30 cellular contexts compared by ENCODE assay signal in the genomic region with DNA sequence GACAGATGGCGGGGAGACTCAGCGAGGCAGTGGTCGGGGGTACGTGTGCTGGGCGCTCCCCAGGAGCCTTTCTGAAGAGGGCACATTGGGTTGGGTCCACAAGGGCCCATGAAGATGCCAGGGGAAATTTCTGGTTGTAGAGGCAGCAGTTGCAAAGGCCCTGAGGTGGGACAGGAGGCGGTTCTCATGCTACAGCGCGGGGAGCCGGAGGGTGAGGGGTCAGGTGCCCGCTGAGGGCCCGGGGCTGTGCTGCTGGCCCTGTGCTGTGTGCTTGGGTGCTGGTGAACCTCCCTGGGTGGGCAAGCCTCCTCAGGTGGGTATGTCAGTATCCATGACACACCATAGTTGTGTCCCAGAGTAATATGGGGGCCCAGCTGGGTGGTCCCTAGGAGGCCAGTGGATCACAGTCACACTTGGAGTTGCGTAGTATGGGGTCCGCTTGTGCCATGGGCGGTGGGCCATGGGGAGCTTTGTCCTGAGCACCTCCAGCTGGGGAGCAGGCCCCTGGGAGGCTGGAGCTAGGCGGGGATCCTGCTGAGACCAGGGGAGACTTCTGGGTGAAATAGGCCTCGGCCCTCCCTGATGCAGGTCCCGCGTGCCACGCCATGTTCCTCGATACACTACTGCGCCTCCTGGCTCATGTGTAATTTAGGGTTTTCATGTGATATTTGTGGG.
"Had no signal": no experiment of that assay in that cellular context is flagged by ENCODE, and none has a peak within 500 bp of the region (broad histone marks: within the 10 kb centered on the region; RNA-seq: fewer than 3 reads in every experiment).

No MANE protein-coding gene starts in this region.

- H3K36me3 ChIP-seq: uterus had no signal

- H3K9me3 ChIP-seq: gastrocnemius medialis, heart left ventricle, prostate gland, right atrium auricular region, suprapubic skin, transverse colon, upper lobe of right lung, uterus had no signal

- H3K79me2 ChIP-seq: hepatocyte, parathyroid adenoma had no signal

- H3K4me3 Mint-ChIP-seq: naive thymus-derived CD4-positive, alpha-beta T cell; nephron progenitor cell; stimulated activated naive CD8-positive, alpha-beta T cell treated with anti-CD3 and anti-CD28 coated beads, Interleukin-15, amount 100 ng/mL, for 72 hours had no signal

- H3K27ac ChIP-seq: epithelial cell of prostate, gastrocnemius medialis, heart left ventricle, hepatocyte, parathyroid adenoma, prostate gland, right atrium auricular region, suprapubic skin, upper lobe of right lung, uterus had no signal

- H3K9ac ChIP-seq: parathyroid adenoma had no signal

- ATAC-seq: esophagus mucosa; gastrocnemius medialis; heart left ventricle; left lobe of liver; naive thymus-derived CD4-positive, alpha-beta T cell; upper lobe of right lung had no signal

- H3K9me3 Mint-ChIP-seq: naive thymus-derived CD4-positive, alpha-beta T cell; nephron progenitor cell; stimulated activated naive CD8-positive, alpha-beta T cell treated with anti-CD3 and anti-CD28 coated beads, Interleukin-15, amount 100 ng/mL, for 72 hours had no signal

- DNase-seq: cortex of kidney; dorsolateral prefrontal cortex; effector CD4-positive, alpha-beta T cell; foreskin fibroblast; gastrocnemius medialis; heart left ventricle; kidney; mammary epithelial cell; mesendoderm; midbrain; naive thymus-derived CD4-positive, alpha-beta T cell; nephron progenitor cell; stimulated activated CD4-positive, alpha-beta T cell treated with anti-CD3 and anti-CD28 coated beads, Interleukin-12 subunit alpha, Interleukin-12 subunit beta, amount 100 ng/mL, for 4 hours; stimulated activated CD4-positive, alpha-beta T cell treated with anti-CD3 and anti-CD28 coated beads, Interleukin-1b, Interleukin-23, amount 100 ng/mL, for 48 hours; stimulated activated CD4-positive, alpha-beta T cell treated with anti-CD3 and anti-CD28 coated beads, Interleukin-4, amount 100 ng/mL, for 1 hour; stimulated activated CD8-positive, alpha-beta memory T cell treated with anti-CD3 and anti-CD28 coated beads, Interleukin-4, amount 100 ng/mL, for 48 hours; stimulated activated naive CD4-positive, alpha-beta T cell; stimulated activated naive CD8-positive, alpha-beta T cell treated with anti-CD3 and anti-CD28 coated beads, Interleukin-15, amount 100 ng/mL, for 72 hours; transverse colon; upper lobe of right lung; uterus had no signal

- H3K4me2 ChIP-seq: hepatocyte, smooth muscle cell had no signal

- H3K27me3 Mint-ChIP-seq: naive thymus-derived CD4-positive, alpha-beta T cell; stimulated activated naive CD8-positive, alpha-beta T cell treated with anti-CD3 and anti-CD28 coated beads, Interleukin-15, amount 100 ng/mL, for 72 hours had no signal

- H3K27me3 ChIP-seq: dorsolateral prefrontal cortex, gastrocnemius medialis, heart left ventricle, hepatocyte, right atrium auricular region, suprapubic skin, transverse colon, upper lobe of right lung, uterus had no signal

- H3K4me3 ChIP-seq: dorsolateral prefrontal cortex, gastrocnemius medialis, heart left ventricle, hepatocyte, prostate gland, right atrium auricular region, smooth muscle cell, suprapubic skin, transverse colon, upper lobe of right lung, uterus had no signal

- H2AFZ ChIP-seq: hepatocyte, parathyroid adenoma had no signal

- H3K4me1 Mint-ChIP-seq: nephron progenitor cell; stimulated activated naive CD8-positive, alpha-beta T cell treated with anti-CD3 and anti-CD28 coated beads, Interleukin-15, amount 100 ng/mL, for 72 hours had no signal

- H3K4me1 ChIP-seq: gastrocnemius medialis, parathyroid adenoma, prostate gland, right atrium auricular region, suprapubic skin, upper lobe of right lung, uterus had no signal
